8 cellular contexts compared by ENCODE assay signal in genomic region chr15:68277131-68277604, GRCh38. TPM values are rescaled to one million over a fixed set of nuclear protein-coding genes. Genes with fewer than 3 reads are reported as not detected.
DNase-seq lines count a peak whose midpoint lies in the region; ATAC-seq and TF ChIP-seq lines count a peak whose summit lies in the region.

No MANE protein-coding gene starts in this region.

- CTCF ChIA-PET in BJ (lab: Yijun Ruan, JAX): interaction anchor here (0.6 to 3.6 kb wide), 8 partner anchors 12 to 397 kb away, joined by 3 to 17 read pairs (median 4); no protein-coding TSS in a partner anchor

- no peak for TF ChIP-seq CTCF in BJ (IDR thresholded peaks at IDR 0.05; ENCODE audit: insufficient read depth, low read depth, low read length)
- no peak for TF ChIP-seq CTCF in right atrium auricular region (IDR thresholded peaks at IDR 0.05)

- H3K27ac Mint-ChIP-seq in activated naive CD8-positive, alpha-beta T cell treated with anti-CD3 and anti-CD28 coated beads, Interleukin-2, amount 10 ng/mL, durations not matched to agents 7 days and 5 days: peak overlapping the region; percentile 95

- DNase-seq in BJ (ENCODE audit: low read depth) (no peak), GM19238 (ENCODE audit: insufficient read length, low spot score) (peak; percentile 18), NCI-H1092 (lab: John Stamatoyannopoulos, UW) (peak; percentile 26), right atrium auricular region (ENCODE audit: low spot score) (no peak), putamen (ENCODE audit: low spot score) (peak; percentile 66)
- DNase-seq in activated naive CD8-positive, alpha-beta T cell treated with anti-CD3 and anti-CD28 coated beads, Interleukin-2, amount 10 ng/mL, durations not matched to agents 7 days and 5 days: no peak

- H3K27me3 ChIP-seq in BJ (ENCODE audit: control insufficient read depth, insufficient read depth, low read length) (no peaks in the 10 kb centered on the region), right atrium auricular region (no peaks in the 10 kb centered on the region)

- H3K27me3 Mint-ChIP-seq in activated naive CD8-positive, alpha-beta T cell treated with anti-CD3 and anti-CD28 coated beads, Interleukin-2, amount 10 ng/mL, durations not matched to agents 7 days and 5 days: no peaks in the 10 kb centered on the region

- peak overlapping the region; percentile 99 for H3K27ac ChIP-seq in right atrium auricular region

- H3K36me3 ChIP-seq in BJ (ENCODE audit: control insufficient read depth, insufficient read depth, low read length): no peaks in the 10 kb centered on the region
- no peaks in the 10 kb centered on the region for H3K36me3 ChIP-seq in right atrium auricular region

- H3K4me3 Mint-ChIP-seq in activated naive CD8-positive, alpha-beta T cell treated with anti-CD3 and anti-CD28 coated beads, Interleukin-2, amount 10 ng/mL, durations not matched to agents 7 days and 5 days: peak overlapping the region; percentile 96

- peak overlapping the region; percentile 85 for H3K4me3 ChIP-seq in BJ (ENCODE audit: low read depth, low read length)
- H3K4me3 ChIP-seq in right atrium auricular region: peak overlapping the region; percentile 88 to 90

- H3K4me1 Mint-ChIP-seq in activated naive CD8-positive, alpha-beta T cell treated with anti-CD3 and anti-CD28 coated beads, Interleukin-2, amount 10 ng/mL, durations not matched to agents 7 days and 5 days: peaks cover 30% of the 10 kb centered on the region

- no peaks in the 10 kb centered on the region for H3K9me3 Mint-ChIP-seq in activated naive CD8-positive, alpha-beta T cell treated with anti-CD3 and anti-CD28 coated beads, Interleukin-2, amount 10 ng/mL, durations not matched to agents 7 days and 5 days

- POLR2A ChIA-PET in BJ (lab: Charles Lee): interaction anchor here (0.6 kb wide), 1 partner anchor 202 kb away, joined by 4 read pairs; no protein-coding TSS in a partner anchor
- POLR2A ChIA-PET in activated naive CD8-positive, alpha-beta T cell treated with anti-CD3 and anti-CD28 coated beads, Interleukin-2, amount 10 ng/mL, durations not matched to agents 7 days and 5 days (lab: Charles Lee): interaction anchor here (0.6 to 2.9 kb wide), 21 partner anchors 12 to 735 kb away, joined by 3 to 18 read pairs (median 6); partner anchors contain the start of genes CLN6, MAP2K5 and PIAS1

- ATAC-seq in activated naive CD8-positive, alpha-beta T cell treated with anti-CD3 and anti-CD28 coated beads, Interleukin-2, amount 10 ng/mL, durations not matched to agents 7 days and 5 days (ENCODE audit: low read depth): peak; percentile 7
- ATAC-seq in GM18861 (IDR thresholded peaks at IDR 0.05; ENCODE audit: unreplicated experiment) (no peak), HG03039 (IDR thresholded peaks at IDR 0.05; ENCODE audit: unreplicated experiment) (no peak)

- no peaks in the 10 kb centered on the region for H3K9me3 ChIP-seq in right atrium auricular region

- H3K36me3 Mint-ChIP-seq in activated naive CD8-positive, alpha-beta T cell treated with anti-CD3 and anti-CD28 coated beads, Interleukin-2, amount 10 ng/mL, durations not matched to agents 7 days and 5 days: peaks cover 9% of the 10 kb centered on the region

- H3K4me1 ChIP-seq in right atrium auricular region: peaks cover 0 to 59% of the 10 kb centered on the region in 2 donors

RNA-seq across cellular contexts. Expression of gene FEM1B, which starts 0.4 kb away (rescaled TPM):
- polyA plus RNA-seq in BJ (2011; rRNA removed): 58.3 and 78.4 TPM in 2 replicates
- 126 and 127 TPM in 2 replicates for polyA minus RNA-seq in BJ (2011; rRNA and poly(A)+ RNA removed)
- 10 to 100 TPM; 51.9 to 54.0 TPM for total RNA-seq in activated naive CD8-positive, alpha-beta T cell treated with anti-CD3 and anti-CD28 coated beads, Interleukin-2, amount 10 ng/mL, durations not matched to agents 7 days and 5 days
- total RNA-seq in right atrium auricular region: 10 to 100 TPM; 33.1 to 55.3 TPM

RNA-seq across cellular contexts. Expression of gene CLN6, which starts 47.6 kb away (rescaled TPM):
- 22.1 and 25.4 TPM in 2 replicates for polyA plus RNA-seq in BJ (2011; rRNA removed)
- polyA minus RNA-seq in BJ (2011; rRNA and poly(A)+ RNA removed): 25.1 and 27.1 TPM in 2 replicates
- total RNA-seq in activated naive CD8-positive, alpha-beta T cell treated with anti-CD3 and anti-CD28 coated beads, Interleukin-2, amount 10 ng/mL, durations not matched to agents 7 days and 5 days: 10 to 100 TPM; 38.4 to 42.1 TPM
- total RNA-seq in right atrium auricular region: 1 to 10 TPM; 6.4 to 7.4 TPM

Comparison
In these comparisons a context has a peak if more than half of its experiments do, and no peak if none do; other contexts are left out.
1. DNase-seq: peak in GM19238 (single experiment), NCI-H1092 (single experiment) and putamen (single experiment); none in BJ (single experiment), activated naive CD8-positive, alpha-beta T cell treated with anti-CD3 and anti-CD28 coated beads, Interleukin-2, amount 10 ng/mL, durations not matched to agents 7 days and 5 days (single experiment) and right atrium auricular region (single experiment).
2. RNA of gene CLN6, which starts 47.6 kb away (total RNA-seq): 38.4 to 42.1 TPM in activated naive CD8-positive, alpha-beta T cell treated with anti-CD3 and anti-CD28 coated beads, Interleukin-2, amount 10 ng/mL, durations not matched to agents 7 days and 5 days; 6.4 to 7.4 TPM in right atrium auricular region; every median in the first group is over 4 times any median in the second.